ENCODE assay signal across 23 cellular contexts in genomic region chr2:219234331-219234730, GRCh38. TPM values are rescaled to one million over a fixed set of nuclear protein-coding genes. Genes with fewer than 3 reads are reported as not detected.
DNase-seq lines count a peak whose midpoint lies in the region; ATAC-seq and TF ChIP-seq lines count a peak whose summit lies in the region.
"Had no signal": no experiment of that assay in that cellular context is flagged by ENCODE, and none has a peak within 500 bp of the region (broad histone marks: within the 10 kb centered on the region; RNA-seq: fewer than 3 reads in every experiment).

No MANE protein-coding gene starts in this region.

- no peak for TF ChIP-seq CTCF in activated CD8-positive, alpha-beta T cell treated with anti-CD3 and anti-CD28 coated beads for 36 hours (IDR thresholded peaks at IDR 0.05)
- no peak for TF ChIP-seq CTCF in CD4-positive, alpha-beta T cell (IDR thresholded peaks at IDR 0.05)

- CTCF ChIA-PET in activated CD8-positive, alpha-beta T cell treated with anti-CD3 and anti-CD28 coated beads, Interleukin-2, amount 10 ng/mL, durations not matched to agents 7 days and 5 days (lab: Charles Lee) = no interaction called here
- CTCF ChIA-PET in activated CD8-positive, alpha-beta T cell treated with anti-CD3 and anti-CD28 coated beads for 36 hours (lab: Charles Lee) = interaction anchor here (0.6 to 1.1 kb wide), 2 partner anchors 45 to 161 kb away, joined by 3 read pairs; partner anchors contain the start of gene DNAJB2
- CTCF ChIA-PET in CD4-positive, alpha-beta T cell (lab: Charles Lee) = interaction anchor here (1.3 kb wide), 1 partner anchor 61 kb away, joined by 7 read pairs; no protein-coding TSS in a partner anchor

- H3K36me3 Mint-ChIP-seq in activated CD8-positive, alpha-beta T cell treated with anti-CD3 and anti-CD28 coated beads, Interleukin-2, amount 10 ng/mL, durations not matched to agents 7 days and 5 days (ENCODE audit: low read depth) = peaks cover 70% of the 10 kb centered on the region
- H3K36me3 Mint-ChIP-seq in activated CD8-positive, alpha-beta T cell treated with anti-CD3 and anti-CD28 coated beads for 36 hours (ENCODE audit: low read depth) = peaks cover 76% of the 10 kb centered on the region
- H3K36me3 Mint-ChIP-seq in CD4-positive, alpha-beta T cell (ENCODE audit: low read depth) = peaks cover 86% of the 10 kb centered on the region
- peaks cover 19% of the 10 kb centered on the region for H3K36me3 Mint-ChIP-seq in T-helper 17 cell (ENCODE audit: low read depth)

- DNase-seq in activated CD8-positive, alpha-beta T cell treated with anti-CD3 and anti-CD28 coated beads, Interleukin-2, amount 10 ng/mL, durations not matched to agents 7 days and 5 days = no peak
- DNase-seq in activated CD8-positive, alpha-beta T cell treated with anti-CD3 and anti-CD28 coated beads for 36 hours = no peak
- DNase-seq in CD4-positive, alpha-beta T cell = no peak
- DNase-seq in T-helper 17 cell (no peak), foreskin melanocyte (peak; percentile 90), iPS-NIHi7 (ENCODE audit: extremely low spot score) (no peak)
- DNase-seq: 8988T; ACHN; AML-193; BE2C; Calu3; CD4-positive, alpha-beta memory T cell; COR-L47; DMS53; DMS79 treated with DMSO at 0.1 percent for 48 hours; GF-D8; GOT3; HFFc6 had no signal

- H3K27ac ChIP-seq in CD4-positive, alpha-beta T cell (ENCODE audit: low read depth, low read length) = no peak overlapping the region
- H3K27ac ChIP-seq: A549; BLaER1 treated with 17β-estradiol and CSF1 and Interleukin-3, amounts not matched to agents 10 nM and 100 nM had no signal

- intact Hi-C loops in activated CD8-positive, alpha-beta T cell treated with anti-CD3 and anti-CD28 coated beads for 36 hours (cut with micrococcal nuclease) = no loop called here
- intact Hi-C loops in CD4-positive, alpha-beta T cell (cut with DNase I, micrococcal nuclease) = no loop called here

- POLR2A ChIA-PET in activated CD8-positive, alpha-beta T cell treated with anti-CD3 and anti-CD28 coated beads, Interleukin-2, amount 10 ng/mL, durations not matched to agents 7 days and 5 days (lab: Charles Lee) = interaction anchor here (1.0 kb wide), 1 partner anchor 10 kb away, joined by 4 read pairs; no protein-coding TSS in a partner anchor
- POLR2A ChIA-PET in activated CD8-positive, alpha-beta T cell treated with anti-CD3 and anti-CD28 coated beads for 36 hours (lab: Charles Lee) = interaction anchor here (1.3 to 9.9 kb wide), 2 partner anchors 12 to 15 kb away, joined by 6 to 239 read pairs; partner anchors contain the start of genes ABCB6, GLB1L, STK16 and TUBA4A
- POLR2A ChIA-PET in CD4-positive, alpha-beta T cell (lab: Charles Lee) = interaction anchor here (0.7 to 1.9 kb wide), 3 partner anchors 11 to 28 kb away, joined by 3 to 9 read pairs (median 4); partner anchors contain the start of genes GLB1L, STK16, TUBA4A and ZFAND2B

- peak overlapping the region; percentile 26 for H3K27ac Mint-ChIP-seq in activated CD8-positive, alpha-beta T cell treated with anti-CD3 and anti-CD28 coated beads, Interleukin-2, amount 10 ng/mL, durations not matched to agents 7 days and 5 days
- H3K27ac Mint-ChIP-seq in activated CD8-positive, alpha-beta T cell treated with anti-CD3 and anti-CD28 coated beads for 36 hours = no peak overlapping the region
- H3K27ac Mint-ChIP-seq in CD4-positive, alpha-beta T cell = peak overlapping the region; percentile 37
- H3K27ac Mint-ChIP-seq in T-helper 17 cell = peak overlapping the region; percentile 14
- H3K27ac Mint-ChIP-seq: CD14-positive monocyte; CD4-positive, alpha-beta memory T cell; HFFc6 had no signal

- no peaks in the 10 kb centered on the region for H3K27me3 ChIP-seq in CD4-positive, alpha-beta T cell (ENCODE audit: control insufficient read depth, insufficient read depth, low read length)
- H3K27me3 ChIP-seq: BE2C; BLaER1 treated with 17β-estradiol and CSF1 and Interleukin-3, amounts not matched to agents 10 nM and 100 nM had no signal

- H3K9me3 ChIP-seq in CD4-positive, alpha-beta T cell (ENCODE audit: control insufficient read depth, low read length) = no peaks in the 10 kb centered on the region
- no peaks in the 10 kb centered on the region for H3K9me3 ChIP-seq in T-helper 17 cell (ENCODE audit: control insufficient read depth, low read length, poor library complexity, severe bottlenecking)
- H3K9me3 ChIP-seq: A549; BE2C; BLaER1 treated with 17β-estradiol and CSF1 and Interleukin-3, amounts not matched to agents 10 nM and 100 nM; HAP-1 had no signal

- H3K4me1 Mint-ChIP-seq in activated CD8-positive, alpha-beta T cell treated with anti-CD3 and anti-CD28 coated beads, Interleukin-2, amount 10 ng/mL, durations not matched to agents 7 days and 5 days (ENCODE audit: low read depth) = peaks cover 33% of the 10 kb centered on the region
- peaks cover 19% of the 10 kb centered on the region for H3K4me1 Mint-ChIP-seq in activated CD8-positive, alpha-beta T cell treated with anti-CD3 and anti-CD28 coated beads for 36 hours (ENCODE audit: low read depth)
- H3K4me1 Mint-ChIP-seq in CD4-positive, alpha-beta T cell (ENCODE audit: low read depth) = peaks cover 36% of the 10 kb centered on the region
- H3K4me1 Mint-ChIP-seq in T-helper 17 cell = peaks cover 27% of the 10 kb centered on the region

- no peak overlapping the region for H3K4me3 Mint-ChIP-seq in activated CD8-positive, alpha-beta T cell treated with anti-CD3 and anti-CD28 coated beads, Interleukin-2, amount 10 ng/mL, durations not matched to agents 7 days and 5 days
- H3K4me3 Mint-ChIP-seq in activated CD8-positive, alpha-beta T cell treated with anti-CD3 and anti-CD28 coated beads for 36 hours = no peak overlapping the region
- no peak overlapping the region for H3K4me3 Mint-ChIP-seq in CD4-positive, alpha-beta T cell
- H3K4me3 Mint-ChIP-seq in T-helper 17 cell = no peak overlapping the region
- H3K4me3 Mint-ChIP-seq: CD14-positive monocyte; CD4-positive, alpha-beta memory T cell; HFFc6 had no signal

- no peak for ATAC-seq in activated CD8-positive, alpha-beta T cell treated with anti-CD3 and anti-CD28 coated beads, Interleukin-2, amount 10 ng/mL, durations not matched to agents 7 days and 5 days
- no peak for ATAC-seq in activated CD8-positive, alpha-beta T cell treated with anti-CD3 and anti-CD28 coated beads for 36 hours
- ATAC-seq in CD4-positive, alpha-beta T cell (ENCODE audit: poor library complexity) = no peak
- no peak for ATAC-seq in T-helper 17 cell
- ATAC-seq in GM21723 (IDR thresholded peaks at IDR 0.05; ENCODE audit: unreplicated experiment) = no peak
- ATAC-seq: A549 had no signal

- no peaks in the 10 kb centered on the region for H3K9me3 Mint-ChIP-seq in activated CD8-positive, alpha-beta T cell treated with anti-CD3 and anti-CD28 coated beads, Interleukin-2, amount 10 ng/mL, durations not matched to agents 7 days and 5 days (ENCODE audit: insufficient read depth)
- no peaks in the 10 kb centered on the region for H3K9me3 Mint-ChIP-seq in activated CD8-positive, alpha-beta T cell treated with anti-CD3 and anti-CD28 coated beads for 36 hours
- no peaks in the 10 kb centered on the region for H3K9me3 Mint-ChIP-seq in CD4-positive, alpha-beta T cell
- H3K9me3 Mint-ChIP-seq: CD4-positive, alpha-beta memory T cell; HFFc6 had no signal

- H3K27me3 Mint-ChIP-seq in activated CD8-positive, alpha-beta T cell treated with anti-CD3 and anti-CD28 coated beads, Interleukin-2, amount 10 ng/mL, durations not matched to agents 7 days and 5 days (ENCODE audit: low read depth) = no peaks in the 10 kb centered on the region
- no peaks in the 10 kb centered on the region for H3K27me3 Mint-ChIP-seq in activated CD8-positive, alpha-beta T cell treated with anti-CD3 and anti-CD28 coated beads for 36 hours
- H3K27me3 Mint-ChIP-seq in CD4-positive, alpha-beta T cell = no peaks in the 10 kb centered on the region
- H3K27me3 Mint-ChIP-seq in T-helper 17 cell = no peaks in the 10 kb centered on the region
- H3K27me3 Mint-ChIP-seq: CD4-positive, alpha-beta memory T cell had no signal

RNA-seq across cellular contexts. Expression of gene ANKZF1, which starts 4.7 kb away (rescaled TPM):
- total RNA-seq in activated CD8-positive, alpha-beta T cell treated with anti-CD3 and anti-CD28 coated beads, Interleukin-2, amount 10 ng/mL, durations not matched to agents 7 days and 5 days = 100 to 1,000 TPM; 106 to 114 TPM
- 100 to 1,000 TPM; 216 to 217 TPM for total RNA-seq in activated CD8-positive, alpha-beta T cell treated with anti-CD3 and anti-CD28 coated beads for 36 hours
- total RNA-seq in CD4-positive, alpha-beta T cell = 100 to 1,000 TPM; 128 to 135 TPM
- 10 to 100 TPM; 92.5 to 93.5 TPM for total RNA-seq in T-helper 17 cell

RNA-seq across cellular contexts. Expression of gene ATG9A, which starts 4.9 kb away (rescaled TPM):
- total RNA-seq in activated CD8-positive, alpha-beta T cell treated with anti-CD3 and anti-CD28 coated beads, Interleukin-2, amount 10 ng/mL, durations not matched to agents 7 days and 5 days = 10 to 100 TPM; 51.7 to 53.8 TPM
- total RNA-seq in activated CD8-positive, alpha-beta T cell treated with anti-CD3 and anti-CD28 coated beads for 36 hours = 10 to 100 TPM; 54.8 to 58.7 TPM
- total RNA-seq in CD4-positive, alpha-beta T cell = 100 to 1,000 TPM; 105 to 106 TPM
- total RNA-seq in T-helper 17 cell = 10 to 100 TPM; 42.4 to 72.1 TPM

RNA-seq across cellular contexts. Expression of gene GLB1L, which starts 10.9 kb away (rescaled TPM):
- total RNA-seq in activated CD8-positive, alpha-beta T cell treated with anti-CD3 and anti-CD28 coated beads, Interleukin-2, amount 10 ng/mL, durations not matched to agents 7 days and 5 days = 1 to 10 TPM; 3.4 to 4.0 TPM
- total RNA-seq in activated CD8-positive, alpha-beta T cell treated with anti-CD3 and anti-CD28 coated beads for 36 hours = 1 to 10 TPM; 1.2 to 2.8 TPM
- total RNA-seq in CD4-positive, alpha-beta T cell = 1 to 10 TPM; 2.4 to 3.0 TPM
- 1 to 10 TPM in 1 of 2 donors, under 1 TPM in 1; 0.94 to 3.1 TPM for total RNA-seq in T-helper 17 cell

RNA-seq across cellular contexts. Expression of gene STK16, which starts 10.9 kb away (rescaled TPM):
- total RNA-seq in activated CD8-positive, alpha-beta T cell treated with anti-CD3 and anti-CD28 coated beads, Interleukin-2, amount 10 ng/mL, durations not matched to agents 7 days and 5 days = 10 to 100 TPM; 31.2 to 31.5 TPM
- 10 to 100 TPM; 34.4 to 35.4 TPM for total RNA-seq in activated CD8-positive, alpha-beta T cell treated with anti-CD3 and anti-CD28 coated beads for 36 hours
- 10 to 100 TPM; 11.2 to 14.1 TPM for total RNA-seq in CD4-positive, alpha-beta T cell
- 10 to 100 TPM; 11.9 to 17.2 TPM for total RNA-seq in T-helper 17 cell

RNA-seq across cellular contexts. Expression of gene ABCB6, which starts 15.6 kb away (rescaled TPM):
- total RNA-seq in activated CD8-positive, alpha-beta T cell treated with anti-CD3 and anti-CD28 coated beads, Interleukin-2, amount 10 ng/mL, durations not matched to agents 7 days and 5 days = 10 to 100 TPM; 11.6 to 11.9 TPM
- total RNA-seq in activated CD8-positive, alpha-beta T cell treated with anti-CD3 and anti-CD28 coated beads for 36 hours = 10 to 100 TPM; 32.3 to 35.7 TPM
- 1 to 10 TPM; 2.6 to 3.1 TPM for total RNA-seq in CD4-positive, alpha-beta T cell
- 1 to 10 TPM; 2.6 to 6.6 TPM for total RNA-seq in T-helper 17 cell
